ENCODE assay signal across 11 cellular contexts in the genomic region with DNA sequence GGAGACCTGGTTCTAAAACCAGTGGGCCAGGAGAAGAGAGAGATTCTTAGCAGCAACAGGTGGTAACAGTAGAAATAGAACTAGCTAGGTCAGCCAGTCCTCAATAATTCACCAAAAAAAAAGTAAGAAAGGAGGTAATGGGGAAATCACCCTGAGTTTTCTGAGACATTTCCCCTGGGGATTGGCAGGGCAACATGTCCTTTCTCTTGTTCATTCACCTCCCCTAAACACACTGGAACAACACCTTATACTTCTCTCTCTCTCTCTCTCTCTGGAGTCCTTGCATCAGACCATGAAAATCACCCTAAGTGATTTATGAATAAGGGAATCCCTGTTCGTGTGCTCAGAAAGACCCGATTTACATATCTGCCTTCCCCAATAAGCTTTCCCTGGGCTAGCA.
DNase-seq lines count a peak whose midpoint lies in the region; ATAC-seq and TF ChIP-seq lines count a peak whose summit lies in the region.
"Had no signal": no experiment of that assay in that cellular context is flagged by ENCODE, and none has a peak within 500 bp of the region (broad histone marks: within the 10 kb centered on the region; RNA-seq: fewer than 3 reads in every experiment).

No MANE protein-coding gene starts in this region.

- no peaks in the 10 kb centered on the region for H3K27me3 Mint-ChIP-seq in activated CD8-positive, alpha-beta T cell treated with anti-CD3 and anti-CD28 coated beads for 36 hours
- no peaks in the 10 kb centered on the region for H3K27me3 Mint-ChIP-seq in chondrocyte (ENCODE audit: low read depth)

- TF ChIP-seq CTCF in GM06990 (IDR thresholded peaks at IDR 0.05; ENCODE audit: insufficient read depth, low read length, poor library complexity, severe bottlenecking) (no peak), chondrocyte (IDR thresholded peaks at IDR 0.05) (no peak)
- TF ChIP-seq CTCF in activated CD8-positive, alpha-beta T cell treated with anti-CD3 and anti-CD28 coated beads for 36 hours (IDR thresholded peaks at IDR 0.05) = no peak

- H3K36me3 Mint-ChIP-seq in activated CD8-positive, alpha-beta T cell treated with anti-CD3 and anti-CD28 coated beads for 36 hours (ENCODE audit: low read depth) = peaks cover 76% of the 10 kb centered on the region
- H3K36me3 Mint-ChIP-seq in chondrocyte (ENCODE audit: low read depth) = peaks cover 19% of the 10 kb centered on the region

- H3K4me3 Mint-ChIP-seq in activated CD8-positive, alpha-beta T cell treated with anti-CD3 and anti-CD28 coated beads for 36 hours = no peak overlapping the region
- no peak overlapping the region for H3K4me3 Mint-ChIP-seq in chondrocyte (ENCODE audit: unreplicated experiment)

- intact Hi-C loops in activated CD8-positive, alpha-beta T cell treated with anti-CD3 and anti-CD28 coated beads for 36 hours (cut with micrococcal nuclease) = no loop called here

- peaks cover 48% of the 10 kb centered on the region for H3K4me1 Mint-ChIP-seq in activated CD8-positive, alpha-beta T cell treated with anti-CD3 and anti-CD28 coated beads for 36 hours (ENCODE audit: low read depth)
- H3K4me1 Mint-ChIP-seq in chondrocyte (ENCODE audit: low read depth) = peaks cover 12% of the 10 kb centered on the region

- peak overlapping the region; percentile 84 for H3K27ac Mint-ChIP-seq in activated CD8-positive, alpha-beta T cell treated with anti-CD3 and anti-CD28 coated beads for 36 hours
- no peak overlapping the region for H3K27ac Mint-ChIP-seq in chondrocyte (ENCODE audit: unreplicated experiment)

- H3K9me3 Mint-ChIP-seq in activated CD8-positive, alpha-beta T cell treated with anti-CD3 and anti-CD28 coated beads for 36 hours = no peaks in the 10 kb centered on the region
- H3K9me3 Mint-ChIP-seq in chondrocyte (ENCODE audit: low read depth) = no peaks in the 10 kb centered on the region

- peak; percentile 61 for ATAC-seq in GM19025 (IDR thresholded peaks at IDR 0.05; ENCODE audit: low read depth, unreplicated experiment)
- ATAC-seq in HG02970 (IDR thresholded peaks at IDR 0.05; ENCODE audit: low FRiP score, unreplicated experiment) = peak; percentile 60
- peak; percentile 18 for ATAC-seq in activated CD8-positive, alpha-beta T cell treated with anti-CD3 and anti-CD28 coated beads for 36 hours
- ATAC-seq: left lobe of liver had no signal

- DNase-seq in GM06990 (ENCODE audit: extremely low read depth, insufficient read length) (peak; percentile 15), COR-L47 (lab: John Stamatoyannopoulos, UW) (no peak), chondrocyte (ENCODE audit: low spot score) (no peak), mucosa of gallbladder (ENCODE audit: low spot score) (no peak)
- DNase-seq in activated CD8-positive, alpha-beta T cell treated with anti-CD3 and anti-CD28 coated beads for 36 hours = no peak
- no peak for DNase-seq in stimulated activated CD4-positive, alpha-beta T cell treated with anti-CD3 and anti-CD28 coated beads, Interleukin-4, amount 100 ng/mL, for 1 hour
- DNase-seq: esophagus squamous epithelium; NK-92 treated with Interleukin-12 subunit alpha and Interleukin-12 subunit beta, amount 100 ng/mL, for 24 hours had no signal

- H3K4me3 ChIP-seq in GM06990 (replicated peaks; ENCODE audit: low read depth, low read length) = no peak overlapping the region
- H3K4me3 ChIP-seq: esophagus squamous epithelium had no signal

- H3K36me3 ChIP-seq in GM06990 (ENCODE audit: control insufficient read depth, insufficient read depth, low read length) = peaks cover 4% of the 10 kb centered on the region

- CTCF ChIA-PET in activated CD8-positive, alpha-beta T cell treated with anti-CD3 and anti-CD28 coated beads for 36 hours (lab: Charles Lee) = interaction anchor here (1.0 to 1.8 kb wide), 2 partner anchors 32 to 100 kb away, joined by 3 to 4 read pairs; no protein-coding TSS in a partner anchor

- POLR2A ChIA-PET in activated CD8-positive, alpha-beta T cell treated with anti-CD3 and anti-CD28 coated beads for 36 hours (lab: Charles Lee) = no interaction called here

- H3K27me3 ChIP-seq in GM06990 (replicated peaks; ENCODE audit: control insufficient read depth, insufficient read depth, low read length) = no peaks in the 10 kb centered on the region
- H3K27me3 ChIP-seq: esophagus squamous epithelium had no signal
